27 cellular contexts compared by ENCODE assay signal in genomic region chr16:84502075-84502474, GRCh38. TPM values are rescaled to one million over a fixed set of nuclear protein-coding genes. Genes with fewer than 3 reads are reported as not detected.
DNase-seq lines count a peak whose midpoint lies in the region; ATAC-seq and TF ChIP-seq lines count a peak whose summit lies in the region.
"Had no signal": no experiment of that assay in that cellular context is flagged by ENCODE, and none has a peak within 500 bp of the region (broad histone marks: within the 10 kb centered on the region; RNA-seq: fewer than 3 reads in every experiment).

No MANE protein-coding gene starts in this region.

- WGBS in esophagus, 2 donors: 83 to 90% methylated on average over 13 of the region's 13 CpGs

- H3K36me3 Mint-ChIP-seq in neural crest cell (ENCODE audit: low read depth): peaks cover 5% of the 10 kb centered on the region
- H3K36me3 Mint-ChIP-seq: naive B cell had no signal

- H3K4me1 Mint-ChIP-seq in neural crest cell: peaks cover 29% of the 10 kb centered on the region

- no peaks in the 10 kb centered on the region for H4K20me1 ChIP-seq in BLaER1

- H3K27ac Mint-ChIP-seq in neural crest cell (ENCODE audit: unreplicated experiment): no peak overlapping the region
- H3K27ac Mint-ChIP-seq: activated B cell treated with CpG ODN at 0.5 μM for 24 hours; activated naive CD4-positive, alpha-beta T cell treated with anti-CD3 and anti-CD28 coated beads for 36 hours; activated T-cell treated with anti-CD3 and anti-CD28 coated beads, Interleukin-2, amount 50 U/mL, for 72 hours; H9 had no signal

- peak overlapping the region; percentile 56 for H3K4me3 Mint-ChIP-seq in neural crest cell
- H3K4me3 Mint-ChIP-seq: activated B cell treated with CpG ODN at 0.5 μM for 24 hours; activated naive CD4-positive, alpha-beta T cell treated with anti-CD3 and anti-CD28 coated beads for 36 hours; activated T-cell treated with anti-CD3 and anti-CD28 coated beads, Interleukin-2, amount 50 U/mL, for 72 hours had no signal

- ATAC-seq in HG02973 (IDR thresholded peaks at IDR 0.05; ENCODE audit: unreplicated experiment): no peak
- ATAC-seq in HG03469 (IDR thresholded peaks at IDR 0.05; ENCODE audit: unreplicated experiment): no peak
- ATAC-seq: activated T-cell treated with anti-CD3 and anti-CD28 coated beads, Interleukin-2, amount 50 U/mL, for 72 hours; gastrocnemius medialis; left lung had no signal

- H3K36me3 ChIP-seq in BLaER1 (peaks cover 37% of the 10 kb centered on the region), esophagus (ENCODE audit: control insufficient read depth in 2 of 2, insufficient read depth in 2 of 2, low read length in 1 of 2) (peaks cover under 1 to 3% of the 10 kb centered on the region in 2 donors)

- H3K4me1 ChIP-seq in BLaER1 (peaks cover 45% of the 10 kb centered on the region), esophagus (ENCODE audit: control insufficient read depth in 2 of 2, insufficient read depth in 2 of 2, low read length in 1 of 2) (peaks cover 5 to 26% of the 10 kb centered on the region in 2 donors)

- H3K4me2 ChIP-seq in BLaER1: peak overlapping the region; percentile 99; the same call in 1 of the 2 replicates
- H3K4me2 ChIP-seq: KMS-11, smooth muscle cell had no signal

- H3K9me3 ChIP-seq in BLaER1 (no peaks in the 10 kb centered on the region), esophagus (ENCODE audit: control insufficient read depth in 2 of 2, insufficient read depth in 1 of 2, low read depth in 1 of 2, low read length in 1 of 2) (no peaks in the 10 kb centered on the region)
- H3K9me3 ChIP-seq: BLaER1 treated with 17β-estradiol and CSF1 and Interleukin-3, amounts not matched to agents 10 nM and 100 nM; esophagus muscularis mucosa; gastrocnemius medialis; left lung; transverse colon had no signal

- H3K27me3 ChIP-seq in BLaER1 (no peaks in the 10 kb centered on the region), esophagus (ENCODE audit: control insufficient read depth in 1 of 2, insufficient read depth in 2 of 2, low read length in 2 of 2) (no peaks in the 10 kb centered on the region)
- H3K27me3 ChIP-seq: BLaER1 treated with 17β-estradiol and CSF1 and Interleukin-3, amounts not matched to agents 10 nM and 100 nM; esophagus muscularis mucosa; gastrocnemius medialis; left lung; transverse colon had no signal

- no peak overlapping the region for H3K4me3 ChIP-seq in BLaER1
- H3K4me3 ChIP-seq in esophagus (ENCODE audit: low read depth in 1 of 2, low read length in 2 of 2): no peak overlapping the region
- H3K4me3 ChIP-seq: BLaER1 treated with 17β-estradiol and CSF1 and Interleukin-3, amounts not matched to agents 10 nM and 100 nM; esophagus muscularis mucosa; gastrocnemius medialis; left lung; smooth muscle cell; transverse colon had no signal

- H3K9me3 Mint-ChIP-seq in neural crest cell: no peaks in the 10 kb centered on the region
- H3K9me3 Mint-ChIP-seq: activated B cell treated with CpG ODN at 0.5 μM for 24 hours; activated naive CD4-positive, alpha-beta T cell treated with anti-CD3 and anti-CD28 coated beads for 36 hours; activated T-cell treated with anti-CD3 and anti-CD28 coated beads, Interleukin-2, amount 50 U/mL, for 72 hours; H9; naive B cell had no signal

- no peak overlapping the region for H3K9ac ChIP-seq in BLaER1
- H3K9ac ChIP-seq: BLaER1 treated with 17β-estradiol and CSF1 and Interleukin-3, amounts not matched to agents 10 nM and 100 nM; KMS-11 had no signal

- no peaks in the 10 kb centered on the region for H3K27me3 Mint-ChIP-seq in neural crest cell (ENCODE audit: low read depth)
- H3K27me3 Mint-ChIP-seq: activated B cell treated with CpG ODN at 0.5 μM for 24 hours, naive B cell had no signal

- no peak overlapping the region for H3K27ac ChIP-seq in BLaER1
- peak overlapping the region; percentile 56 to 69 for H3K27ac ChIP-seq in esophagus (ENCODE audit: low read depth in 2 of 2, low read length in 1 of 2)
- H3K27ac ChIP-seq: BLaER1 treated with 17β-estradiol and CSF1 and Interleukin-3, amounts not matched to agents 10 nM and 100 nM; esophagus muscularis mucosa; gastrocnemius medialis; KMS-11; left lung; transverse colon had no signal

- TF ChIP-seq CTCF in neural crest cell (conservative IDR thresholded peaks at IDR 0.05): no peak

- DNase-seq in RPMI7951 (ENCODE audit: low read depth) (peak; percentile 26), neural crest cell (ENCODE audit: low read depth, low spot score) (no peak), NCI-H748 treated with DMSO at 0.1 percent for 48 hours (lab: John Stamatoyannopoulos, UW) (no peak)
- no peak for DNase-seq in stimulated activated naive CD4-positive, alpha-beta T cell treated with Interleukin-2 at 50 U/mL for 16 hours (lab: John Stamatoyannopoulos, UW)
- DNase-seq: activated B cell treated with CpG ODN at 0.5 μM for 24 hours; activated CD4-positive, alpha-beta T cell treated with anti-CD3 and anti-CD28 coated beads, Interleukin-2, amount 50 U/mL, for 4 hours; activated naive CD4-positive, alpha-beta T cell treated with anti-CD3 and anti-CD28 coated beads for 36 hours; activated T-cell treated with anti-CD3 and anti-CD28 coated beads, Interleukin-2, amount 50 U/mL, for 72 hours; amniotic stem cell; DMS53; effector CD4-positive, alpha-beta T cell; gastrocnemius medialis; H9; naive B cell; NCI-H1436 treated with DMSO at 0.1 percent for 48 hours; NCI-H510A; NK-92 treated with Interleukin-12 subunit alpha and Interleukin-12 subunit beta, amount 100 ng/mL, for 24 hours; transverse colon had no signal

RNA-seq across cellular contexts. Expression of gene MEAK7, which starts 2.4 kb away (rescaled TPM):
- total RNA-seq in RPMI7951 (2014; rRNA removed; shearing (Covaris generic)): 17.2 and 17.4 TPM in 2 replicates
- polyA plus RNA-seq in esophagus: 10 to 100 TPM in 1 of 2 donors, 1 to 10 TPM in 1; 9.5 to 13.8 TPM
- 29.5 and 30.8 TPM in 2 replicates for total RNA-seq in neural crest cell
